In genomic region chr16:2162676-2163118, GRCh38 we compare ENCODE assay signal across 21 cellular contexts. TPM values are rescaled to one million over a fixed set of nuclear protein-coding genes. Genes with fewer than 3 reads are reported as not detected.
A peak's percentile ranks its signal among the peaks of the same experiment; 100 is the strongest.
DNase-seq lines count a peak whose midpoint lies in the region; ATAC-seq, FAIRE-seq and TF ChIP-seq lines count a peak whose summit lies in the region.
"Had no signal": no experiment of that assay in that cellular context is flagged by ENCODE, and none has a peak within 500 bp of the region (broad histone marks: within the 10 kb centered on the region; RNA-seq: fewer than 3 reads in every experiment).

No MANE protein-coding gene starts in this region.

- ATAC-seq in HepG2 = peak; percentile 49
- ATAC-seq in right lobe of liver = no peak
- no peak for ATAC-seq in HG02571 (IDR thresholded peaks at IDR 0.05; ENCODE audit: unreplicated experiment)

- H2AK5ac ChIP-seq in neuronal stem cell (ENCODE audit: low read depth, low read length) = no peak overlapping the region

- peaks cover 4% of the 10 kb centered on the region for H3K4me1 Mint-ChIP-seq in HFFc6 (ENCODE audit: low read depth)

- peaks cover 3% of the 10 kb centered on the region; the same call in 1 of the 2 replicates for H3K36me3 Mint-ChIP-seq in HFFc6 (ENCODE audit: low read depth)
- H3K36me3 Mint-ChIP-seq: naive B cell had no signal

- no peak overlapping the region for H3K27ac Mint-ChIP-seq in HFFc6
- H3K27ac Mint-ChIP-seq: naive B cell had no signal

- H3K36me3 ChIP-seq in HepG2 (replicated peaks in 1 of 2; ENCODE audit: control insufficient read depth in 1 of 2, insufficient read depth in 2 of 2, low read length in 2 of 2) (peaks cover 9 to 18% of the 10 kb centered on the region in 2 experiments; a peak in 3 of 5 replicates), right lobe of liver (peaks cover 0 to 4% (median 1%) of the 10 kb centered on the region in 4 donors), neuronal stem cell (replicated peaks in 1 of 2; ENCODE audit: control insufficient read depth in 2 of 2, insufficient read depth in 2 of 2, low read length in 2 of 2) (peaks cover 12 to 28% of the 10 kb centered on the region in 2 donors), OCI-LY7 (ENCODE audit: insufficient read depth, low read length) (peaks cover 64% of the 10 kb centered on the region)
- peaks cover 19% of the 10 kb centered on the region for H3K36me3 ChIP-seq in effector memory CD4-positive, alpha-beta T cell (ENCODE audit: control insufficient read depth, insufficient read depth, low read length)

- in situ Hi-C loops in HepG2 (cut with HindIII; ENCODE audit: extremely low pct_ligation_motif_present, low pct_unique_long_range_greater_than_20kb) = no loop called here

- H2BK15ac ChIP-seq in neuronal stem cell (ENCODE audit: low read length) = no peak overlapping the region

- H3K14ac ChIP-seq in neuronal stem cell (ENCODE audit: low read length) = no peak overlapping the region

- H3K4me3 Mint-ChIP-seq in HFFc6 = no peak overlapping the region
- H3K4me3 Mint-ChIP-seq: naive B cell had no signal

- no peak overlapping the region for H3K4ac ChIP-seq in neuronal stem cell (ENCODE audit: low read length)

- TF ChIP-seq CTCF in HepG2 (CRISPR knock-in tag; IDR thresholded peaks at IDR 0.05) (0 out of 2 replicates have a peak, but pooled peaks have one; percentile 10), right lobe of liver (IDR thresholded peaks at IDR 0.05) (no peak), OCI-LY7 (conservative IDR thresholded peaks at IDR 0.05; ENCODE audit: low read length) (no peak), HFFc6 (IDR thresholded peaks at IDR 0.05) (no peak)

- H2BK12ac ChIP-seq in neuronal stem cell (ENCODE audit: low read length) = no peak overlapping the region

- no peak for TF ChIP-seq RAD21 in HepG2 (CRISPR knock-in tag; IDR thresholded peaks at IDR 0.05)

- H3K79me2 ChIP-seq in HepG2 (ENCODE audit: insufficient read depth, low read length) (peaks cover 42% of the 10 kb centered on the region), OCI-LY7 (ENCODE audit: insufficient read depth, low read depth, low read length) (peaks cover 21% of the 10 kb centered on the region)

- H3K9ac ChIP-seq in HepG2 (ENCODE audit: insufficient read depth, low read depth, low read length) (peak overlapping the region; percentile 65), neuronal stem cell (ENCODE audit: low read depth, low read length, poor library complexity) (no peak overlapping the region)

- peak overlapping the region; percentile 75 for H3K27ac ChIP-seq in HepG2 (ENCODE audit: extremely low read length, insufficient read depth, low read length)
- H3K27ac ChIP-seq in right lobe of liver = no peak overlapping the region
- peak overlapping the region; percentile 37 for H3K27ac ChIP-seq in effector memory CD4-positive, alpha-beta T cell (ENCODE audit: insufficient read depth, low read length, poor library complexity, severe bottlenecking)
- H3K27ac ChIP-seq in neuronal stem cell (replicated peaks; ENCODE audit: low read length) = no peak overlapping the region
- no peak overlapping the region for H3K27ac ChIP-seq in OCI-LY7 (ENCODE audit: low read depth, low read length, poor library complexity, severe bottlenecking)
- H3K27ac ChIP-seq: 22Rv1, brain microvascular endothelial cell, right atrium auricular region, tibial artery had no signal

- no peak overlapping the region for H2BK120ac ChIP-seq in neuronal stem cell (ENCODE audit: low read depth, low read length)

- H3K4me1 ChIP-seq in HepG2 (ENCODE audit: insufficient read depth, low read length) = peaks cover 80% of the 10 kb centered on the region
- H3K4me1 ChIP-seq in right lobe of liver = peaks cover 0 to 69% (median 25%) of the 10 kb centered on the region in 4 donors
- H3K4me1 ChIP-seq in effector memory CD4-positive, alpha-beta T cell (ENCODE audit: control insufficient read depth, insufficient read depth, low read length, poor library complexity, severe bottlenecking) = no peaks in the 10 kb centered on the region
- H3K4me1 ChIP-seq in neuronal stem cell (ENCODE audit: control insufficient read depth in 2 of 2, insufficient read depth in 1 of 2, low read depth in 1 of 2, low read length in 2 of 2) = peaks cover 6 to 32% of the 10 kb centered on the region in 2 donors
- H3K4me1 ChIP-seq in OCI-LY7 (ENCODE audit: insufficient read depth, low read length, poor library complexity, severe bottlenecking) = no peaks in the 10 kb centered on the region

- no peak overlapping the region for H3K18ac ChIP-seq in neuronal stem cell (ENCODE audit: low read length)

- H3K79me1 ChIP-seq in neuronal stem cell (ENCODE audit: low read depth, low read length) = peaks cover 39% of the 10 kb centered on the region

- no peak overlapping the region for H4K8ac ChIP-seq in neuronal stem cell (ENCODE audit: low read depth, low read length)

- CTCF ChIA-PET in HepG2 (lab: Yijun Ruan, JAX; ENCODE audit: low intra/inter-chr PET ratio, low total read pairs) (no interaction called here), OCI-LY7 (lab: Charles Lee; ENCODE audit: unreplicated experiment) (no interaction called here)

- no peak for TF ChIP-seq EP300 in HepG2 (IDR thresholded peaks at IDR 0.05; ENCODE audit: low read depth in 2 of 2, low read length in 2 of 2)
- no peak for TF ChIP-seq EP300 in HepG2 (CRISPR knock-in tag; IDR thresholded peaks at IDR 0.05; ENCODE audit: borderline replicate concordance)

- no peak overlapping the region for H2BK5ac ChIP-seq in neuronal stem cell (ENCODE audit: low read length)

- peak; percentile 62 for DNase-seq in HepG2 (ENCODE audit: low spot score)
- no peak for DNase-seq in right lobe of liver
- DNase-seq in effector memory CD4-positive, alpha-beta T cell = no peak
- no peak for DNase-seq in neuronal stem cell (ENCODE audit: low spot score)
- DNase-seq in OCI-LY7 (ENCODE audit: low spot score) = no peak
- DNase-seq in HFFc6 = no peak
- no peak for DNase-seq in nucleus accumbens (lab: John Stamatoyannopoulos, UW)
- DNase-seq: activated CD4-positive, alpha-beta T cell treated with anti-CD3 and anti-CD28 coated beads, Interleukin-2, amount 50 U/mL, for 1 hour; brain microvascular endothelial cell; MG63; naive B cell; NCI-H1417 treated with DMSO at 0.1 percent for 48 hours; NCI-H2171; NCI-H526 treated with DMSO at 0.1 percent for 48 hours; SIG-M5; tibial artery had no signal

- no peaks in the 10 kb centered on the region for H3K9me3 Mint-ChIP-seq in HFFc6
- H3K9me3 Mint-ChIP-seq: naive B cell had no signal

- POLR2A ChIA-PET in HepG2 (lab: Yijun Ruan, JAX) (interaction anchor here (0.7 to 3.4 kb wide), 8 partner anchors 9 to 219 kb away, joined by 3 to 36 read pairs (median 3); partner anchors contain the start of genes ECI1, MSRB1, PGP and RPS2), OCI-LY7 (lab: Charles Lee) (no interaction called here)

- H3K27me3 Mint-ChIP-seq in HFFc6 (ENCODE audit: insufficient read depth) = no peaks in the 10 kb centered on the region
- H3K27me3 Mint-ChIP-seq: naive B cell had no signal

- H3K4me3 ChIP-seq in HepG2 (replicated peaks in 1 of 3; ENCODE audit: insufficient read depth in 1 of 3, low read depth in 2 of 3, low read length in 3 of 3) (peak overlapping the region in 2 of 3 experiments; percentile 45 to 60; a peak in 4 of 6 replicates), right lobe of liver (no peak overlapping the region), neuronal stem cell (ENCODE audit: low read length in 2 of 2) (no peak overlapping the region), OCI-LY7 (ENCODE audit: low read depth, low read length, poor library complexity, severe bottlenecking) (no peak overlapping the region)
- H3K4me3 ChIP-seq in effector memory CD4-positive, alpha-beta T cell (ENCODE audit: insufficient read depth, low read depth, low read length, poor library complexity, severe bottlenecking) = no peak overlapping the region
- H3K4me3 ChIP-seq: MG63, right atrium auricular region, tibial artery had no signal

- intact Hi-C loops in HepG2 (cut with micrococcal nuclease; ENCODE audit: unreplicated experiment) = loop anchor here (5.0 kb wide), 1 partner anchor 35 kb away; the partner anchor contains the start of gene CASKIN1
- intact Hi-C loops in right lobe of liver (cut with DNase I) = no loop called here
- intact Hi-C loops in OCI-LY7 (cut with micrococcal nuclease; ENCODE audit: unreplicated experiment) = no loop called here

- H3K4me2 ChIP-seq in HepG2 (ENCODE audit: low read depth, low read length) (peak overlapping the region; percentile 80), neuronal stem cell (ENCODE audit: insufficient read depth, low read length, poor library complexity, severe bottlenecking) (no peak overlapping the region), OCI-LY7 (ENCODE audit: low read length) (no peak overlapping the region)

- H3K27me3 ChIP-seq in HepG2 (ENCODE audit: control insufficient read depth in 1 of 2, insufficient read depth in 2 of 2, low read length in 2 of 2) (no peaks in the 10 kb centered on the region), right lobe of liver (no peaks in the 10 kb centered on the region), neuronal stem cell (ENCODE audit: control insufficient read depth in 3 of 3, insufficient read depth in 3 of 3, low read depth in 1 of 3, low read length in 3 of 3) (no peaks in the 10 kb centered on the region)
- no peaks in the 10 kb centered on the region for H3K27me3 ChIP-seq in effector memory CD4-positive, alpha-beta T cell (replicated peaks; ENCODE audit: control insufficient read depth, insufficient read depth, low read length, poor library complexity, severe bottlenecking)
- H3K27me3 ChIP-seq: brain microvascular endothelial cell, MG63, right atrium auricular region, tibial artery had no signal

- no peak for FAIRE-seq in HepG2 (lab: Jason Lieb, UNC)
- FAIRE-seq: frontal cortex, kidney had no signal

- WGBS in HepG2 (ENCODE audit: low lambda C conversion rate) = no CpG with 5 or more reads among the region's 13 CpGs
- WGBS in right lobe of liver (ENCODE audit: insufficient coverage, low coverage, low lambda C conversion rate, missing lambda C conversion rate) = no CpG with 5 or more reads among the region's 13 CpGs
- WGBS in neuronal stem cell (ENCODE audit: extremely low coverage in 2 of 2, insufficient read length in 2 of 2, insufficient replicate concordance in 1 of 2), 2 donors = no CpG with 5 or more reads among the region's 13 CpGs

- H3K9me3 ChIP-seq in HepG2 (ENCODE audit: low read length) = no peaks in the 10 kb centered on the region
- H3K9me3 ChIP-seq in right lobe of liver = no peaks in the 10 kb centered on the region
- no peaks in the 10 kb centered on the region for H3K9me3 ChIP-seq in effector memory CD4-positive, alpha-beta T cell (ENCODE audit: control insufficient read depth, low read length)
- no peaks in the 10 kb centered on the region for H3K9me3 ChIP-seq in neuronal stem cell (replicated peaks in 1 of 2; ENCODE audit: control insufficient read depth in 2 of 2, insufficient read depth in 1 of 2, low read depth in 1 of 2, low read length in 2 of 2)
- H3K9me3 ChIP-seq in OCI-LY7 (ENCODE audit: low read length) = 0 out of 2 replicates have a peak, but pooled peaks cover 8% of the 10 kb centered on the region
- H3K9me3 ChIP-seq: MG63, right atrium auricular region, tibial artery had no signal

- TF ChIP-seq POLR2A in HepG2 (IDR thresholded peaks at IDR 0.05; ENCODE audit: insufficient read depth in 1 of 2, low read depth in 2 of 2, low read length in 2 of 2) (no peak), right lobe of liver (IDR thresholded peaks at IDR 0.05) (no peak)

- H3K23ac ChIP-seq in neuronal stem cell (ENCODE audit: low read depth, low read length, poor library complexity) = peak overlapping the region; percentile 55

- H4K20me1 ChIP-seq in HepG2 (ENCODE audit: insufficient read depth, low read length) (peaks cover 30% of the 10 kb centered on the region), OCI-LY7 (ENCODE audit: insufficient read depth, low read length) (no peaks in the 10 kb centered on the region)

- H2AFZ ChIP-seq in HepG2 (ENCODE audit: low read length) (no peak overlapping the region), neuronal stem cell (ENCODE audit: low read length) (no peak overlapping the region), OCI-LY7 (ENCODE audit: low read length) (no peak overlapping the region)

- BruUV-seq in HepG2 (replicated peaks; lab: Mats Ljungman, UMichigan) (no TSS peak), OCI-LY7 (replicated peaks; lab: Mats Ljungman, UMichigan) (no TSS peak)

- no peaks in the 10 kb centered on the region for H3K9me2 ChIP-seq in OCI-LY7 (ENCODE audit: insufficient read depth, low read length)

- no peak overlapping the region for H4K91ac ChIP-seq in neuronal stem cell (ENCODE audit: low read depth, low read length, poor library complexity)

RNA-seq across cellular contexts. Expression of gene TRAF7, which starts 7.1 kb away (rescaled TPM):
- total RNA-seq in HepG2 (2016; rRNA removed; fragmentation: Illumina TruSeq; extraction: Trizol) = 40.3 and 47.9 TPM in 2 replicates
- total RNA-seq in HepG2 (2016; cell fraction: cytosol; rRNA removed; fragmentation: Illumina TruSeq; extraction: Trizol; ENCODE audit: low read depth) = 34.6 and 39.0 TPM in 2 replicates
- 37.7 and 45.9 TPM in 2 replicates for total RNA-seq in HepG2 (2016; cell fraction: insoluble cytoplasmic fraction; rRNA removed; fragmentation: Illumina TruSeq; extraction: Trizol)
- total RNA-seq in HepG2 (2016; cell fraction: membrane; rRNA removed; fragmentation: Illumina TruSeq; extraction: Trizol) = 86.6 and 88.7 TPM in 2 replicates
- total RNA-seq in HepG2 (2016; cell fraction: nucleus; rRNA removed; fragmentation: Illumina TruSeq; extraction: Trizol) = 27.8 and 32.2 TPM in 2 replicates
- polyA plus RNA-seq in HepG2 (2011; rRNA removed) = 65.6 and 67.9 TPM in 2 replicates
- polyA plus RNA-seq in HepG2 (2011; cell fraction: cytosol; rRNA removed) = 42.1 and 56.2 TPM in 2 replicates
- polyA plus RNA-seq in HepG2 (2011; cell fraction: nucleus; rRNA removed) = 119 and 145 TPM in 2 replicates
- 36.5 and 51.9 TPM in 2 replicates for polyA plus RNA-seq in HepG2 (2012)
- 64.8 and 68.7 TPM in 2 replicates for polyA plus RNA-seq in HepG2 (2016; cell fraction: cytosol; fragmentation: Illumina TruSeq; extraction: Trizol; ENCODE audit: low read depth)
- polyA plus RNA-seq in HepG2 (2016; cell fraction: insoluble cytoplasmic fraction; fragmentation: Illumina TruSeq; extraction: Trizol; ENCODE audit: low read depth) = 43.6 and 56.9 TPM in 2 replicates
- polyA plus RNA-seq in HepG2 (2016; cell fraction: membrane; fragmentation: Illumina TruSeq; extraction: Trizol; ENCODE audit: low read depth) = 91.9 and 99.7 TPM in 2 replicates
- 74.4 and 76.4 TPM in 2 replicates for polyA plus RNA-seq in HepG2 (2016; cell fraction: nucleus; fragmentation: Illumina TruSeq; extraction: Trizol; ENCODE audit: insufficient read depth, low read depth)
- polyA minus RNA-seq in HepG2 (2011; rRNA and poly(A)+ RNA removed; ENCODE audit: low replicate concordance) = 81.3 and 108 TPM in 2 replicates
- polyA minus RNA-seq in HepG2 (2011; cell fraction: cytosol; rRNA and poly(A)+ RNA removed) = 41.1 and 51.4 TPM in 2 replicates
- 18.5 and 21.0 TPM in 2 replicates for polyA minus RNA-seq in HepG2 (2011; cell fraction: nucleus; rRNA and poly(A)+ RNA removed)
- total RNA-seq in right lobe of liver = 10 to 100 TPM; 40.9 to 56.2 (median 46.2) TPM
- polyA plus RNA-seq in neuronal stem cell (2013, experiment 1 of 2) = 117 TPM
- 112 TPM for polyA plus RNA-seq in neuronal stem cell (2013, experiment 2 of 2)
- 50.1 and 53.6 TPM in 2 replicates for total RNA-seq in OCI-LY7 (2014; rRNA removed; shearing (Covaris generic))
- total RNA-seq in OCI-LY7 (2022) = 82.3 and 103 TPM in 2 replicates
- total RNA-seq in HFFc6 (2021; fragmentation: NEBNext Ultra II Directional; extraction: Animal tissue kit (Norgen Biotek cat#: 25700)) = 10 to 100 TPM; 81.4 to 88.3 (median 85.3) TPM

RNA-seq across cellular contexts. Expression of gene RAB26, which starts 14.3 kb away (rescaled TPM):
- total RNA-seq in HepG2 (2016; rRNA removed; fragmentation: Illumina TruSeq; extraction: Trizol) (0.45 and 0.86 TPM in 2 replicates), right lobe of liver (10 to 100 TPM in 3 of 6 experiments, 1 to 10 TPM in 3; 3.8 to 14.6 (median 8.7) TPM), OCI-LY7 (2022) (7.9 and 9.5 TPM in 2 replicates)
- 1.2 and 1.4 TPM in 2 replicates for total RNA-seq in HepG2 (2016; cell fraction: cytosol; rRNA removed; fragmentation: Illumina TruSeq; extraction: Trizol; ENCODE audit: low read depth)
- total RNA-seq in HepG2 (2016; cell fraction: insoluble cytoplasmic fraction; rRNA removed; fragmentation: Illumina TruSeq; extraction: Trizol) = 0.62 and 1.3 TPM in 2 replicates
- total RNA-seq in HepG2 (2016; cell fraction: membrane; rRNA removed; fragmentation: Illumina TruSeq; extraction: Trizol) = 0.96 and 1.9 TPM in 2 replicates
- 1.0 and 1.6 TPM in 2 replicates for total RNA-seq in HepG2 (2016; cell fraction: nucleus; rRNA removed; fragmentation: Illumina TruSeq; extraction: Trizol)
- polyA plus RNA-seq in HepG2 (2011; rRNA removed) = 3.6 and 3.7 TPM in 2 replicates
- polyA plus RNA-seq in HepG2 (2011; cell fraction: cytosol; rRNA removed) = 2.2 and 3.4 TPM in 2 replicates
- polyA plus RNA-seq in HepG2 (2011; cell fraction: nucleus; rRNA removed) = 20.4 and 21.0 TPM in 2 replicates
- polyA plus RNA-seq in HepG2 (2012) = 2.3 and 3.3 TPM in 2 replicates
- 2.1 and 2.3 TPM in 2 replicates for polyA plus RNA-seq in HepG2 (2016; cell fraction: cytosol; fragmentation: Illumina TruSeq; extraction: Trizol; ENCODE audit: low read depth)
- 0.92 and 1.1 TPM in 2 replicates for polyA plus RNA-seq in HepG2 (2016; cell fraction: insoluble cytoplasmic fraction; fragmentation: Illumina TruSeq; extraction: Trizol; ENCODE audit: low read depth)
- 1.9 and 2.3 TPM in 2 replicates for polyA plus RNA-seq in HepG2 (2016; cell fraction: membrane; fragmentation: Illumina TruSeq; extraction: Trizol; ENCODE audit: low read depth)
- 3.2 and 3.9 TPM in 2 replicates for polyA plus RNA-seq in HepG2 (2016; cell fraction: nucleus; fragmentation: Illumina TruSeq; extraction: Trizol; ENCODE audit: insufficient read depth, low read depth)
- polyA minus RNA-seq in HepG2 (2011; rRNA and poly(A)+ RNA removed; ENCODE audit: low replicate concordance) = 6.5 and 7.6 TPM in 2 replicates
- 0.79 TPM in 1 of 2 replicates, not detected in the other for polyA minus RNA-seq in HepG2 (2011; cell fraction: cytosol; rRNA and poly(A)+ RNA removed)
- polyA minus RNA-seq in HepG2 (2011; cell fraction: nucleus; rRNA and poly(A)+ RNA removed) = 0.90 and 1.2 TPM in 2 replicates
- 4.2 TPM for polyA plus RNA-seq in neuronal stem cell (2013, experiment 1 of 2)
- polyA plus RNA-seq in neuronal stem cell (2013, experiment 2 of 2) = 3.9 TPM
- total RNA-seq in OCI-LY7 (2014; rRNA removed; shearing (Covaris generic)) = 3.1 and 5.0 TPM in 2 replicates
- total RNA-seq in HFFc6 (2021; fragmentation: NEBNext Ultra II Directional; extraction: Animal tissue kit (Norgen Biotek cat#: 25700)) = 1 to 10 TPM in 1 of 6 experiments, under 1 TPM in 5; 0.31 to 1.2 (median 0.65) TPM

RNA-seq across cellular contexts. Expression of gene PKD1, which starts 27.0 kb away (rescaled TPM):
- total RNA-seq in HepG2 (2016; rRNA removed; fragmentation: Illumina TruSeq; extraction: Trizol) (9.1 and 22.1 TPM in 2 replicates), right lobe of liver (10 to 100 TPM; 28.5 to 58.2 (median 42.8) TPM), OCI-LY7 (2022) (112 and 129 TPM in 2 replicates)
- total RNA-seq in HepG2 (2016; cell fraction: cytosol; rRNA removed; fragmentation: Illumina TruSeq; extraction: Trizol; ENCODE audit: low read depth) = 14.9 and 15.2 TPM in 2 replicates
- total RNA-seq in HepG2 (2016; cell fraction: insoluble cytoplasmic fraction; rRNA removed; fragmentation: Illumina TruSeq; extraction: Trizol) = 6.6 and 20.8 TPM in 2 replicates
- 10.1 and 11.4 TPM in 2 replicates for total RNA-seq in HepG2 (2016; cell fraction: membrane; rRNA removed; fragmentation: Illumina TruSeq; extraction: Trizol)
- total RNA-seq in HepG2 (2016; cell fraction: nucleus; rRNA removed; fragmentation: Illumina TruSeq; extraction: Trizol) = 26.8 and 33.4 TPM in 2 replicates
- 23.0 and 40.7 TPM in 2 replicates for polyA plus RNA-seq in HepG2 (2011; rRNA removed)
- polyA plus RNA-seq in HepG2 (2011; cell fraction: cytosol; rRNA removed) = 18.3 and 19.9 TPM in 2 replicates
- 410 and 565 TPM in 2 replicates for polyA plus RNA-seq in HepG2 (2011; cell fraction: nucleus; rRNA removed)
- 20.8 and 52.6 TPM in 2 replicates for polyA plus RNA-seq in HepG2 (2012)
- polyA plus RNA-seq in HepG2 (2016; cell fraction: cytosol; fragmentation: Illumina TruSeq; extraction: Trizol; ENCODE audit: low read depth) = 0.90 and 0.96 TPM in 2 replicates
- polyA plus RNA-seq in HepG2 (2016; cell fraction: insoluble cytoplasmic fraction; fragmentation: Illumina TruSeq; extraction: Trizol; ENCODE audit: low read depth) = 6.2 and 8.3 TPM in 2 replicates
- 1.6 TPM in 2 replicates for polyA plus RNA-seq in HepG2 (2016; cell fraction: membrane; fragmentation: Illumina TruSeq; extraction: Trizol; ENCODE audit: low read depth)
- polyA plus RNA-seq in HepG2 (2016; cell fraction: nucleus; fragmentation: Illumina TruSeq; extraction: Trizol; ENCODE audit: insufficient read depth, low read depth) = 86.8 and 102 TPM in 2 replicates
- polyA minus RNA-seq in HepG2 (2011; rRNA and poly(A)+ RNA removed; ENCODE audit: low replicate concordance) = 24.5 and 75.7 TPM in 2 replicates
- 24.3 and 34.5 TPM in 2 replicates for polyA minus RNA-seq in HepG2 (2011; cell fraction: cytosol; rRNA and poly(A)+ RNA removed)
- 72.0 and 84.2 TPM in 2 replicates for polyA minus RNA-seq in HepG2 (2011; cell fraction: nucleus; rRNA and poly(A)+ RNA removed)
- polyA plus RNA-seq in neuronal stem cell (2013, experiment 1 of 2) = 27.8 TPM
- polyA plus RNA-seq in neuronal stem cell (2013, experiment 2 of 2) = 26.3 TPM
- total RNA-seq in OCI-LY7 (2014; rRNA removed; shearing (Covaris generic)) = 76.5 and 87.4 TPM in 2 replicates
- total RNA-seq in HFFc6 (2021; fragmentation: NEBNext Ultra II Directional; extraction: Animal tissue kit (Norgen Biotek cat#: 25700)) = 100 to 1,000 TPM in 1 of 6 experiments, 10 to 100 TPM in 5; 77.9 to 118 (median 82.5) TPM

RNA-seq across cellular contexts. Expression of gene CASKIN1, which starts 33.7 kb away (rescaled TPM):
- 1.2 and 1.4 TPM in 2 replicates for total RNA-seq in HepG2 (2016; rRNA removed; fragmentation: Illumina TruSeq; extraction: Trizol)
- total RNA-seq in HepG2 (2016; cell fraction: cytosol; rRNA removed; fragmentation: Illumina TruSeq; extraction: Trizol; ENCODE audit: low read depth) = 0.20 and 2.1 TPM in 2 replicates
- 0.56 and 0.91 TPM in 2 replicates for total RNA-seq in HepG2 (2016; cell fraction: insoluble cytoplasmic fraction; rRNA removed; fragmentation: Illumina TruSeq; extraction: Trizol)
- total RNA-seq in HepG2 (2016; cell fraction: membrane; rRNA removed; fragmentation: Illumina TruSeq; extraction: Trizol) = 0.65 and 0.76 TPM in 2 replicates
- total RNA-seq in HepG2 (2016; cell fraction: nucleus; rRNA removed; fragmentation: Illumina TruSeq; extraction: Trizol) = 0.65 and 1.9 TPM in 2 replicates
- 2.2 and 9.4 TPM in 2 replicates for polyA plus RNA-seq in HepG2 (2011; rRNA removed)
- polyA plus RNA-seq in HepG2 (2011; cell fraction: cytosol; rRNA removed) = 0.65 and 1.0 TPM in 2 replicates
- polyA plus RNA-seq in HepG2 (2011; cell fraction: nucleus; rRNA removed) = 13.6 and 21.2 TPM in 2 replicates
- 2.3 and 3.3 TPM in 2 replicates for polyA plus RNA-seq in HepG2 (2012)
- 0.10 TPM in 2 replicates for polyA plus RNA-seq in HepG2 (2016; cell fraction: cytosol; fragmentation: Illumina TruSeq; extraction: Trizol; ENCODE audit: low read depth)
- 0.49 and 0.81 TPM in 2 replicates for polyA plus RNA-seq in HepG2 (2016; cell fraction: insoluble cytoplasmic fraction; fragmentation: Illumina TruSeq; extraction: Trizol; ENCODE audit: low read depth)
- polyA plus RNA-seq in HepG2 (2016; cell fraction: membrane; fragmentation: Illumina TruSeq; extraction: Trizol; ENCODE audit: low read depth) = 0.34 and 0.36 TPM in 2 replicates
- 4.1 and 6.3 TPM in 2 replicates for polyA plus RNA-seq in HepG2 (2016; cell fraction: nucleus; fragmentation: Illumina TruSeq; extraction: Trizol; ENCODE audit: insufficient read depth, low read depth)
- 4.0 TPM in 1 of 2 replicates, not detected in the other for polyA minus RNA-seq in HepG2 (2011; rRNA and poly(A)+ RNA removed; ENCODE audit: low replicate concordance)
- polyA minus RNA-seq in HepG2 (2011; cell fraction: cytosol; rRNA and poly(A)+ RNA removed) = 0.88 and 1.8 TPM in 2 replicates
- 1.5 and 2.7 TPM in 2 replicates for polyA minus RNA-seq in HepG2 (2011; cell fraction: nucleus; rRNA and poly(A)+ RNA removed)
- not detected for total RNA-seq in right lobe of liver
- 4.7 TPM for polyA plus RNA-seq in neuronal stem cell (2013, experiment 1 of 2)
- polyA plus RNA-seq in neuronal stem cell (2013, experiment 2 of 2) = 4.7 TPM
- total RNA-seq in OCI-LY7 (2014; rRNA removed; shearing (Covaris generic)) = 0.09 TPM in 1 of 2 replicates, not detected in the other
- total RNA-seq in OCI-LY7 (2022) = 0.06 and 0.13 TPM in 2 replicates
- under 1 TPM; 0.06 to 0.56 (median 0.11) TPM for total RNA-seq in HFFc6 (2021; fragmentation: NEBNext Ultra II Directional; extraction: Animal tissue kit (Norgen Biotek cat#: 25700))

RNA-seq across cellular contexts. Expression of gene MLST8, which starts 42.6 kb away (rescaled TPM):
- total RNA-seq in HepG2 (2016; rRNA removed; fragmentation: Illumina TruSeq; extraction: Trizol) (25.2 and 30.8 TPM in 2 replicates), right lobe of liver (10 to 100 TPM; 13.1 to 51.0 (median 17.5) TPM), OCI-LY7 (2022) (68.6 and 71.3 TPM in 2 replicates)
- 66.8 and 68.3 TPM in 2 replicates for total RNA-seq in HepG2 (2016; cell fraction: cytosol; rRNA removed; fragmentation: Illumina TruSeq; extraction: Trizol; ENCODE audit: low read depth)
- total RNA-seq in HepG2 (2016; cell fraction: insoluble cytoplasmic fraction; rRNA removed; fragmentation: Illumina TruSeq; extraction: Trizol) = 24.8 and 34.9 TPM in 2 replicates
- 73.3 and 82.0 TPM in 2 replicates for total RNA-seq in HepG2 (2016; cell fraction: membrane; rRNA removed; fragmentation: Illumina TruSeq; extraction: Trizol)
- total RNA-seq in HepG2 (2016; cell fraction: nucleus; rRNA removed; fragmentation: Illumina TruSeq; extraction: Trizol) = 20.0 and 20.9 TPM in 2 replicates
- 70.9 and 72.7 TPM in 2 replicates for polyA plus RNA-seq in HepG2 (2011; rRNA removed)
- polyA plus RNA-seq in HepG2 (2011; cell fraction: cytosol; rRNA removed) = 88.3 and 159 TPM in 2 replicates
- 109 and 133 TPM in 2 replicates for polyA plus RNA-seq in HepG2 (2011; cell fraction: nucleus; rRNA removed)
- polyA plus RNA-seq in HepG2 (2012) = 26.5 and 34.3 TPM in 2 replicates
- polyA plus RNA-seq in HepG2 (2016; cell fraction: cytosol; fragmentation: Illumina TruSeq; extraction: Trizol; ENCODE audit: low read depth) = 136 and 139 TPM in 2 replicates
- polyA plus RNA-seq in HepG2 (2016; cell fraction: insoluble cytoplasmic fraction; fragmentation: Illumina TruSeq; extraction: Trizol; ENCODE audit: low read depth) = 45.5 and 48.4 TPM in 2 replicates
- 121 and 123 TPM in 2 replicates for polyA plus RNA-seq in HepG2 (2016; cell fraction: membrane; fragmentation: Illumina TruSeq; extraction: Trizol; ENCODE audit: low read depth)
- 52.7 and 57.3 TPM in 2 replicates for polyA plus RNA-seq in HepG2 (2016; cell fraction: nucleus; fragmentation: Illumina TruSeq; extraction: Trizol; ENCODE audit: insufficient read depth, low read depth)
- 111 and 121 TPM in 2 replicates for polyA minus RNA-seq in HepG2 (2011; rRNA and poly(A)+ RNA removed; ENCODE audit: low replicate concordance)
- 30.5 and 31.0 TPM in 2 replicates for polyA minus RNA-seq in HepG2 (2011; cell fraction: cytosol; rRNA and poly(A)+ RNA removed)
- 41.5 and 46.5 TPM in 2 replicates for polyA minus RNA-seq in HepG2 (2011; cell fraction: nucleus; rRNA and poly(A)+ RNA removed)
- polyA plus RNA-seq in neuronal stem cell (2013, experiment 1 of 2) = 74.1 TPM
- 70.9 TPM for polyA plus RNA-seq in neuronal stem cell (2013, experiment 2 of 2)
- total RNA-seq in OCI-LY7 (2014; rRNA removed; shearing (Covaris generic)) = 57.1 and 65.4 TPM in 2 replicates
- total RNA-seq in HFFc6 (2021; fragmentation: NEBNext Ultra II Directional; extraction: Animal tissue kit (Norgen Biotek cat#: 25700)) = 10 to 100 TPM; 32.7 to 39.4 (median 37.5) TPM

Comparison
In these comparisons a context has a peak if more than half of its experiments do, and no peak if none do; other contexts are left out.
1. H3K27ac ChIP-seq: peak in HepG2 (single experiment) and effector memory CD4-positive, alpha-beta T cell (single experiment); none in right lobe of liver (0 of 3), neuronal stem cell (single experiment) and OCI-LY7 (single experiment).
2. H3K4me3 ChIP-seq: peak in HepG2 (2 of 3); none in right lobe of liver (0 of 3), effector memory CD4-positive, alpha-beta T cell (single experiment), neuronal stem cell (0 of 2) and OCI-LY7 (single experiment).